Comparison of ENCODE assay signal across 8 cellular contexts in the genomic region with DNA sequence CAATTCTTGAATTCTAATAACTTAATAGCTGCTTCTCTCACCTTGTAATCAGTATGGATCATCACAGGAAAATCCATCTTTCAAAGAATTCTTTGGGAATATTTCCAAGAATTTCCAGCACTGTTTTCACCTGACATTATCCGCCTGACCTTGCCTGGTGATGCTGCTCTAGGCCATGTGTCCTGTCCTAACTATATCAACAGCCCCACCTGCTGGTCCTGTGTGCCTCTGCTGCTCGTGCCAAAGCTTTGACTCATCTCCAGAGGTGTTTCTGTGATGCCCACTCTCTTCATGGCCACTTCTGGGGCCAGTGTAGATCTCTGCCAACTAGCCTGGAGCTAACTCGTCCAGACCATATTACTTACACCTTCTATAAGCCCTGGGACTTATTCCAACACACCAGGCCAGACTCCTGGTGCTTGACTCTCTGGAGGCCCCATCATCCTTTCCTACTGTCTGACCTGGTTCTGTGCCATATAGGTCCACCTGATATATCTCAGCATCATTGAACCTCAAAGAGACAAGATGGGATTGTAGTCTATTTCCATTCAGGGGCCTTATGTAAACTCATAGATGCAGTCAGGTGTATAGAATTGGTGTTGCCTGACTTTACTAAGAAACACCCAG.
A peak's percentile ranks its signal among the peaks of the same experiment; 100 is the strongest.
DNase-seq lines count a peak whose midpoint lies in the region; ATAC-seq and TF ChIP-seq lines count a peak whose summit lies in the region.

No MANE protein-coding gene starts in this region.

- H3K9me3 ChIP-seq in AG04450 (ENCODE audit: control insufficient read depth, insufficient read depth, low read length) (no peaks in the 10 kb centered on the region), NT2/D1 (ENCODE audit: insufficient read depth, low read length) (no peaks in the 10 kb centered on the region), testis (no peaks in the 10 kb centered on the region)

- no peak overlapping the region for H3K4me3 ChIP-seq in AG04450 (ENCODE audit: low read depth, low read length)
- no peak overlapping the region for H3K4me3 ChIP-seq in NT2/D1 (ENCODE audit: insufficient read length, low read depth)
- H3K4me3 ChIP-seq in testis = no peak overlapping the region

- no peak overlapping the region for H3K27ac Mint-ChIP-seq in nephron

- H3K27ac ChIP-seq in AG04450 (ENCODE audit: low read depth, low read length) (no peak overlapping the region), testis (no peak overlapping the region)

- no peaks in the 10 kb centered on the region for H3K36me3 ChIP-seq in NT2/D1 (ENCODE audit: insufficient read depth, insufficient read length, low read length)
- no peaks in the 10 kb centered on the region for H3K36me3 ChIP-seq in testis (ENCODE audit: low read depth, missing control alignments)

- no peak overlapping the region for H3K9ac ChIP-seq in NT2/D1 (ENCODE audit: insufficient read length, low read depth)

- no peak overlapping the region for H3K4me3 Mint-ChIP-seq in nephron

- no peak for TF ChIP-seq POLR2A in testis (IDR thresholded peaks at IDR 0.05)

- CTCF ChIA-PET in AG04450 (lab: Charles Lee) = interaction anchor here (0.6 to 2.8 kb wide), 11 partner anchors 11 to 479 kb away, joined by 3 to 21 read pairs (median 3); no protein-coding TSS in a partner anchor

- DNase-seq in AG04450 (ENCODE audit: low read depth, low spot score) (peak; percentile 29), NT2/D1 (ENCODE audit: low read depth, low spot score) (peak; percentile 48), testis (peak; percentile 81)
- DNase-seq in activated CD8-positive, alpha-beta memory T cell treated with anti-CD3 and anti-CD28 coated beads, Interleukin-2, amount 50 U/mL, for 48 hours = peak; percentile 74

- POLR2A ChIA-PET in AG04450 (lab: Yijun Ruan, JAX) = no interaction called here

- H3K4me1 Mint-ChIP-seq in nephron = peaks cover 9% of the 10 kb centered on the region

- intact Hi-C loops in testis (cut with DNase I; ENCODE audit: low total_unique reads) = no loop called here

- no peaks in the 10 kb centered on the region for H3K4me1 ChIP-seq in NT2/D1 (ENCODE audit: insufficient read depth, insufficient read length)
- no peaks in the 10 kb centered on the region for H3K4me1 ChIP-seq in testis

- H3K27me3 Mint-ChIP-seq in nephron (ENCODE audit: low read depth) = peaks cover 8% of the 10 kb centered on the region

- ATAC-seq in GM18858 (IDR thresholded peaks at IDR 0.05; ENCODE audit: unreplicated experiment) = peak; percentile 61
- peak; percentile 73 for ATAC-seq in HG03432 (IDR thresholded peaks at IDR 0.05; ENCODE audit: unreplicated experiment)
- peak; percentile 81 for ATAC-seq in esophagus mucosa

- H3K27me3 ChIP-seq in AG04450 (ENCODE audit: control insufficient read depth, insufficient read depth, low read length) (no peaks in the 10 kb centered on the region), NT2/D1 (ENCODE audit: insufficient read depth, insufficient read length) (no peaks in the 10 kb centered on the region), testis (no peaks in the 10 kb centered on the region)

- 35 to 67% methylated on average over 3 of the region's 3 CpGs for WGBS in testis, 2 donors

- H3K36me3 Mint-ChIP-seq in nephron (ENCODE audit: low read depth) = no peaks in the 10 kb centered on the region

- H3K9me3 Mint-ChIP-seq in nephron = no peaks in the 10 kb centered on the region

- TF ChIP-seq CTCF in AG04450 (IDR thresholded peaks at IDR 0.05; ENCODE audit: low read depth, low read length) = peak; percentile 80
- TF ChIP-seq CTCF in nephron (IDR thresholded peaks at IDR 0.05; ENCODE audit: unreplicated experiment in 3 of 3) = peak; percentile 50 to 64 (median 55)
- peak; percentile 30 to 60 (median 52) for TF ChIP-seq CTCF in testis (IDR thresholded peaks at IDR 0.05)

Comparison
In these comparisons a context has a peak if more than half of its experiments do, and no peak if none do; other contexts are left out.
1. DNase-seq: peak in every context shown above with its lines; median percentile 81 in testis; 74 in activated CD8-positive, alpha-beta memory T cell treated with anti-CD3 and anti-CD28 coated beads, Interleukin-2, amount 50 U/mL, for 48 hours; 48 in NT2/D1; 29 in AG04450.